22 cellular contexts compared by ENCODE assay signal in the genomic region with DNA sequence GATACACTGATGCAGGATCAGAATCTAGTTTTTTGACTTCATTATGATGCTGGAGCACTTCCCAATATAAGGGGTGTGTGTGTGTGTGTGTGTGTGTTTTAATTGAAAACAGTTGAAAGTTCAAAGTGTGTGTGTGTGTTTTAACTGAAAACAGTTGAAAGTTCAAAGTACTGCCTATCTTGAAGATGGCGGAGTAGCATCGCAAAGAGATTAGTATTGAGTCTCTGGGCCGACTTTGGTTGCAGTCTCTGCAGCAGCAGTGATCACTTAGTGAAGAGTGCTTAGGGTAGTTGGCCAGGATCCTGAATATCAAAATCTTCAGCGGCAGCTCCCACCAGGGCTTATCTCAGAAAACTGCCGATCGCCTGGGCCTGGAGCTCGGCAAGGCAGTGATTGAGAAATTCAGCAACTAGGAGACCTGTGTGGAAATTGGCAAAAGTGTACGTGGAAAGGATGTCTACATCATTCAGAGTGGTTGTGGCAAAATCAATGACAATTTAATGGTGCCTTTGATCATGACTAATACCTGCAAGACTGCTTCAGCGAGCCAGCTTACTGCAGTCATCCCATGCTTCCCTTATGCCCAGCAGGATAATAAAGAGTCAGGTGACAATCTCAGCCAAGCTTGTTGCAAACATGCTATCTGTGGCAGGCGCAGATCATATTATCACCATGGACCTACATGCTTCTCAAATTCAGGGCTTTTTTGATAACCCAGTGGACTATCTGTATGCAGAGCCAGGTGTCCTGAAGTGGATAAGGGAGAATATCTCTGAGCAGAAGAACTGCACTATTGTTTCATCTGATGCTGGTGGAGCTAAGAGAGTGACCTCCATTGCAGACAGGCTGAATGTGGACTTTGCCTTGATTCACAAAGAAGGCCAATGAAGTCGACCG.
"Had no signal": no experiment of that assay in that cellular context is flagged by ENCODE, and none has a peak within 500 bp of the region (broad histone marks: within the 10 kb centered on the region; RNA-seq: fewer than 3 reads in every experiment).

No MANE protein-coding gene starts in this region.

- H3K27me3 ChIP-seq: brain microvascular endothelial cell, left lung had no signal

- ATAC-seq: activated CD4-positive, alpha-beta T cell treated with anti-CD3 and anti-CD28 coated beads for 36 hours; activated T-cell treated with anti-CD3 and anti-CD28 coated beads, Interleukin-2, amount 50 U/mL, for 4 hours; left lung; natural killer cell; stimulated activated naive CD8-positive, alpha-beta T cell treated with anti-CD3 and anti-CD28 coated beads, Interleukin-15, Interleukin-2, amounts not matched to agents 100 U/mL and 50 U/mL, for 24 hours; T-cell had no signal

- H3K27me3 Mint-ChIP-seq: activated CD4-positive, alpha-beta memory T cell treated with anti-CD3 and anti-CD28 coated beads for 36 hours; activated CD4-positive, alpha-beta T cell treated with anti-CD3 and anti-CD28 coated beads for 36 hours; activated naive CD8-positive, alpha-beta T cell treated with anti-CD3 and anti-CD28 coated beads, Interleukin-2, amount 10 ng/mL, durations not matched to agents 7 days and 5 days; dendritic cell treated with granulocyte-macrophage colony-stimulating factor and Interleukin-4, amounts not matched to agents 40 ng/mL and 50 ng/mL, for 4 days; memory B cell; T-cell had no signal

- H3K9me3 Mint-ChIP-seq: activated CD4-positive, alpha-beta memory T cell treated with anti-CD3 and anti-CD28 coated beads for 36 hours; activated naive CD8-positive, alpha-beta T cell treated with anti-CD3 and anti-CD28 coated beads, Interleukin-2, amount 10 ng/mL, durations not matched to agents 7 days and 5 days; activated T-cell treated with anti-CD3 and anti-CD28 coated beads, Interleukin-2, amount 50 U/mL, for 4 hours; dendritic cell treated with granulocyte-macrophage colony-stimulating factor and Interleukin-4, amounts not matched to agents 40 ng/mL and 50 ng/mL, for 4 days; memory B cell; natural killer cell; T-cell had no signal

- H3K27ac ChIP-seq: brain microvascular endothelial cell, epithelial cell of prostate, left lung, SK-N-MC, WERI-Rb-1 had no signal

- DNase-seq: activated CD4-positive, alpha-beta memory T cell treated with anti-CD3 and anti-CD28 coated beads for 36 hours; activated CD4-positive, alpha-beta T cell treated with anti-CD3 and anti-CD28 coated beads for 36 hours; activated gamma-delta T cell; activated naive CD8-positive, alpha-beta T cell treated with anti-CD3 and anti-CD28 coated beads, Interleukin-2, amount 10 ng/mL, durations not matched to agents 7 days and 5 days; activated T-cell treated with anti-CD3 and anti-CD28 coated beads, Interleukin-2, amount 50 U/mL, for 4 hours; anterior cingulate cortex; brain microvascular endothelial cell; effector memory CD4-positive, alpha-beta T cell; left lung; natural killer cell; posterior cingulate gyrus; small intestine; stimulated activated CD4-positive, alpha-beta T cell treated with anti-CD3 and anti-CD28 coated beads, Interleukin-4, amount 100 ng/mL, for 4 hours; stimulated activated naive CD8-positive, alpha-beta T cell treated with anti-CD3 and anti-CD28 coated beads, Interleukin-15, Interleukin-2, amounts not matched to agents 100 U/mL and 50 U/mL, for 24 hours; T-cell; T-helper 9 cell; trophoblast cell; WERI-Rb-1 had no signal

- H3K4me1 Mint-ChIP-seq: memory B cell, natural killer cell had no signal

- H3K9me3 ChIP-seq: left lung had no signal

- H3K4me3 Mint-ChIP-seq: activated CD4-positive, alpha-beta memory T cell treated with anti-CD3 and anti-CD28 coated beads for 36 hours; activated CD4-positive, alpha-beta T cell treated with anti-CD3 and anti-CD28 coated beads for 36 hours; activated naive CD8-positive, alpha-beta T cell treated with anti-CD3 and anti-CD28 coated beads, Interleukin-2, amount 10 ng/mL, durations not matched to agents 7 days and 5 days; activated T-cell treated with anti-CD3 and anti-CD28 coated beads, Interleukin-2, amount 50 U/mL, for 4 hours; dendritic cell treated with granulocyte-macrophage colony-stimulating factor and Interleukin-4, amounts not matched to agents 40 ng/mL and 50 ng/mL, for 4 days; memory B cell; natural killer cell; T-cell had no signal

- H3K4me3 ChIP-seq: left lung, SK-N-MC had no signal

- H3K27ac Mint-ChIP-seq: activated CD4-positive, alpha-beta memory T cell treated with anti-CD3 and anti-CD28 coated beads for 36 hours; activated CD4-positive, alpha-beta T cell treated with anti-CD3 and anti-CD28 coated beads for 36 hours; activated naive CD8-positive, alpha-beta T cell treated with anti-CD3 and anti-CD28 coated beads, Interleukin-2, amount 10 ng/mL, durations not matched to agents 7 days and 5 days; dendritic cell treated with granulocyte-macrophage colony-stimulating factor and Interleukin-4, amounts not matched to agents 40 ng/mL and 50 ng/mL, for 4 days; memory B cell; natural killer cell had no signal

- H3K36me3 Mint-ChIP-seq: natural killer cell had no signal
